Comparison of ENCODE assay signal across 25 cellular contexts in genomic region chr3:173730391-173730790, GRCh38.
DNase-seq lines count a peak whose midpoint lies in the region; ATAC-seq and TF ChIP-seq lines count a peak whose summit lies in the region.
"Had no signal": no experiment of that assay in that cellular context is flagged by ENCODE, and none has a peak within 500 bp of the region (broad histone marks: within the 10 kb centered on the region; RNA-seq: fewer than 3 reads in every experiment).

No MANE protein-coding gene starts in this region.

- WGBS in GM23248 (ENCODE audit: low coverage in 1 of 2, low lambda C conversion rate in 2 of 2, missing lambda C conversion rate in 2 of 2), 2 experiments: 83 to 86% methylated on average over 2 of the region's 2 CpGs

- no peaks in the 10 kb centered on the region for H3K9me2 ChIP-seq in GM23248 (ENCODE audit: insufficient read depth)

- peak; percentile 40 for DNase-seq in GM23248
- peak; percentile 77 for DNase-seq in amniotic epithelial cell (ENCODE audit: low read depth)
- peak; percentile 33 for DNase-seq in fibroblast of the aortic adventitia (ENCODE audit: low read depth)
- no peak for DNase-seq in NOMO-1 treated with DMSO at 0.1 percent for 48 hours (lab: John Stamatoyannopoulos, UW; ENCODE audit: unreplicated experiment)
- DNase-seq in AG08396 (ENCODE audit: low spot score): no peak
- DNase-seq in OCI-M1 (lab: John Stamatoyannopoulos, UW): no peak
- DNase-seq: Caco-2; CD8-positive, alpha-beta T cell; EL; GDM1; KBM-7; MV-4-11; NCI-H1105; NCI-H1436 treated with DMSO at 0.1 percent for 48 hours; NCI-H187 treated with DMSO at 0.1 percent for 48 hours; NCI-H446; NCI-H524 treated with DMSO at 0.1 percent for 48 hours; NCI-H82; SHP77 treated with DMSO at 0.1 percent for 48 hours had no signal

- in situ Hi-C loops in GM23248 (cut with MboI): no loop called here

- H3K79me2 ChIP-seq in GM23248 (ENCODE audit: insufficient read depth): no peaks in the 10 kb centered on the region

- 0 out of 2 replicates have a peak, but pooled peaks cover 9% of the 10 kb centered on the region for H3F3A ChIP-seq in GM23248 (ENCODE audit: insufficient read depth)

- no peak for ATAC-seq in HG02610 (IDR thresholded peaks at IDR 0.05; ENCODE audit: unreplicated experiment)
- ATAC-seq: CD8-positive, alpha-beta T cell; HCT116; Panc1 had no signal

- no peaks in the 10 kb centered on the region for H4K20me1 ChIP-seq in GM23248 (ENCODE audit: insufficient read depth)

- no peaks in the 10 kb centered on the region for H3K9me3 ChIP-seq in GM23248 (ENCODE audit: low read depth)
- H3K9me3 ChIP-seq: Caco-2 had no signal

- no peak for TF ChIP-seq CTCF in fibroblast of the aortic adventitia (IDR thresholded peaks at IDR 0.05; ENCODE audit: insufficient read depth, low read length)

- H3K9ac ChIP-seq in GM23248: no peak overlapping the region

- H3K27ac ChIP-seq in GM23248: no peak overlapping the region
- H3K27ac ChIP-seq: C4-2B, RWPE1, SK-N-MC had no signal

- peaks cover 24% of the 10 kb centered on the region for H3K4me1 ChIP-seq in GM23248 (ENCODE audit: insufficient read depth)
- H3K4me1 ChIP-seq: Caco-2 had no signal

- no peaks in the 10 kb centered on the region for H3K36me3 ChIP-seq in GM23248 (ENCODE audit: low read depth)

- no peaks in the 10 kb centered on the region for H3K27me3 ChIP-seq in GM23248 (replicated peaks; ENCODE audit: insufficient read depth)

- H3K4me2 ChIP-seq in GM23248 (ENCODE audit: unreplicated experiment): no peak overlapping the region

- H3K4me3 ChIP-seq in GM23248 (no peak overlapping the region), fibroblast of the aortic adventitia (ENCODE audit: low read depth, low read length) (no peak overlapping the region)
- H3K4me3 ChIP-seq: SK-N-MC had no signal

- H2AFZ ChIP-seq in GM23248: no peak overlapping the region

Comparison
In these comparisons a context has a peak if more than half of its experiments do, and no peak if none do; other contexts are left out.
1. DNase-seq: peak in GM23248 (single experiment), amniotic epithelial cell (single experiment) and fibroblast of the aortic adventitia (single experiment); none in NOMO-1 treated with DMSO at 0.1 percent for 48 hours (single experiment), AG08396 (single experiment) and OCI-M1 (single experiment).